10 cellular contexts compared by ENCODE assay signal in genomic region chr14:93008381-93008780, GRCh38.
A peak's percentile ranks its signal among the peaks of the same experiment; 100 is the strongest.
DNase-seq lines count a peak whose midpoint lies in the region; ATAC-seq and TF ChIP-seq lines count a peak whose summit lies in the region.
"Had no signal": no experiment of that assay in that cellular context is flagged by ENCODE, and none has a peak within 500 bp of the region (broad histone marks: within the 10 kb centered on the region; RNA-seq: fewer than 3 reads in every experiment).

No MANE protein-coding gene starts in this region.

- no peak overlapping the region for H3K4me3 Mint-ChIP-seq in WTC11

- intact Hi-C loops in Right ventricle myocardium superior (cut with DNase I) = no loop called here

- no peak for TF ChIP-seq CTCF in WTC11 (IDR thresholded peaks at IDR 0.05)
- TF ChIP-seq CTCF in GM10266 (IDR thresholded peaks at IDR 0.05; ENCODE audit: control insufficient read depth, insufficient read depth, low read depth, missing control alignments) = no peak

- H3K27ac Mint-ChIP-seq in WTC11 = peak overlapping the region; percentile 42; the same call in 1 of the 2 replicates

- H3K36me3 ChIP-seq in GM23248 (ENCODE audit: low read depth) = no peaks in the 10 kb centered on the region

- peaks cover 48% of the 10 kb centered on the region for H3K4me1 ChIP-seq in GM23248 (ENCODE audit: insufficient read depth)

- H3K79me2 ChIP-seq in GM23248 (ENCODE audit: insufficient read depth) = no peaks in the 10 kb centered on the region

- no peak for TF ChIP-seq POLR2A in erythroblast (IDR thresholded peaks at IDR 0.05; ENCODE audit: low read length)

- no peaks in the 10 kb centered on the region for H3K36me3 Mint-ChIP-seq in WTC11

- ATAC-seq in WTC11 (no peak), Right ventricle myocardium superior (ENCODE audit: poor library complexity) (no peak)

- no peaks in the 10 kb centered on the region for H3K9me2 ChIP-seq in GM23248 (ENCODE audit: insufficient read depth)

- POLR2A ChIA-PET in WTC11 (lab: Charles Lee) = interaction anchor here (0.7 kb wide), 1 partner anchor 50 kb away, joined by 3 read pairs; no protein-coding TSS in a partner anchor

- peaks cover 14% of the 10 kb centered on the region; the same call in 1 of the 2 replicates for H3F3A ChIP-seq in GM23248 (ENCODE audit: insufficient read depth)

- 6 to 8% methylated on average over 9 of the region's 9 CpGs for WGBS in GM23248 (ENCODE audit: low coverage in 1 of 2, low lambda C conversion rate in 2 of 2, missing lambda C conversion rate in 2 of 2), 2 experiments

- in situ Hi-C loops in GM23248 (cut with MboI) = no loop called here

- no peak overlapping the region for H2AFZ ChIP-seq in GM23248

- peak overlapping the region; percentile 55 for H3K4me2 ChIP-seq in GM23248 (ENCODE audit: unreplicated experiment)

- H3K27ac ChIP-seq in GM23248 = peak overlapping the region; percentile 55

- CTCF ChIA-PET in WTC11 (lab: Charles Lee) = no interaction called here

- no peaks in the 10 kb centered on the region for H3K27me3 ChIP-seq in GM23248 (replicated peaks; ENCODE audit: insufficient read depth)

- peaks cover 20% of the 10 kb centered on the region for H3K4me1 Mint-ChIP-seq in WTC11

- DNase-seq in GM23248 (peak; percentile 77), WTC11 (ENCODE audit: low spot score) (no peak), Right ventricle myocardium superior (peak; percentile 64), skeletal muscle cell (ENCODE audit: low read depth) (peak; percentile 73), NCI-H2107 (lab: John Stamatoyannopoulos, UW) (no peak), erythroblast (lab: John Stamatoyannopoulos, UW) (no peak), NCI-H1105 (lab: John Stamatoyannopoulos, UW) (no peak), GM10266 (ENCODE audit: extremely low spot score) (no peak)
- DNase-seq: DND-41, Kasumi-1 had no signal

- H4K20me1 ChIP-seq in GM23248 (ENCODE audit: insufficient read depth) = no peaks in the 10 kb centered on the region

- no peaks in the 10 kb centered on the region for H3K9me3 Mint-ChIP-seq in WTC11

- H3K27me3 Mint-ChIP-seq in WTC11 (ENCODE audit: low read depth) = no peaks in the 10 kb centered on the region

- H3K9me3 ChIP-seq in GM23248 (ENCODE audit: low read depth) = no peaks in the 10 kb centered on the region

- peak overlapping the region; percentile 49 for H3K9ac ChIP-seq in GM23248

- no peak overlapping the region for H3K4me3 ChIP-seq in GM23248
- H3K4me3 ChIP-seq in skeletal muscle cell (ENCODE audit: low read depth, low read length) = no peak overlapping the region

TF ChIP-seq in WTC11, 78 proteins besides CTCF, POLR2A, EP300 and RAD21:
- TF ChIP-seq CDX4 (CRISPR knock-in tag; IDR thresholded peaks at IDR 0.05; ENCODE audit: borderline replicate concordance) (no peak), ZBTB43 (CRISPR knock-in tag; IDR thresholded peaks at IDR 0.05) (no peak), OVOL2 (CRISPR knock-in tag; IDR thresholded peaks at IDR 0.05; ENCODE audit: borderline replicate concordance) (no peak), ATF3 (CRISPR knock-in tag; conservative IDR thresholded peaks at IDR 0.05) (no peak), FOXK1 (CRISPR knock-in tag; IDR thresholded peaks at IDR 0.05) (no peak), ELF4 (CRISPR knock-in tag; IDR thresholded peaks at IDR 0.05; ENCODE audit: low read depth) (no peak), CBFB (CRISPR knock-in tag; IDR thresholded peaks at IDR 0.05; ENCODE audit: low read depth) (no peak), NFATC4 (CRISPR knock-in tag; IDR thresholded peaks at IDR 0.05) (no peak), RORB (CRISPR knock-in tag; IDR thresholded peaks at IDR 0.05) (no peak), PRRX2 (CRISPR knock-in tag; IDR thresholded peaks at IDR 0.05) (no peak), JUN (CRISPR knock-in tag; IDR thresholded peaks at IDR 0.05) (no peak), HMGA2 (CRISPR knock-in tag; IDR thresholded peaks at IDR 0.05) (no peak)
- TF ChIP-seq, protein P1, sequence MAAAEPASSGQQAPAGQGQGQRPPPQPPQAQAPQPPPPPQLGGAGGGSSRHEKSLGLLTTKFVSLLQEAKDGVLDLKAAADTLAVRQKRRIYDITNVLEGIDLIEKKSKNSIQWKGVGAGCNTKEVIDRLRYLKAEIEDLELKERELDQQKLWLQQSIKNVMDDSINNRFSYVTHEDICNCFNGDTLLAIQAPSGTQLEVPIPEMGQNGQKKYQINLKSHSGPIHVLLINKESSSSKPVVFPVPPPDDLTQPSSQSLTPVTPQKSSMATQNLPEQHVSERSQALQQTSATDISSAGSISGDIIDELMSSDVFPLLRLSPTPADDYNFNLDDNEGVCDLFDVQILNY (CRISPR knock-in tag; IDR thresholded peaks at IDR 0.05) = no peak
- TF ChIP-seq, protein P2, sequence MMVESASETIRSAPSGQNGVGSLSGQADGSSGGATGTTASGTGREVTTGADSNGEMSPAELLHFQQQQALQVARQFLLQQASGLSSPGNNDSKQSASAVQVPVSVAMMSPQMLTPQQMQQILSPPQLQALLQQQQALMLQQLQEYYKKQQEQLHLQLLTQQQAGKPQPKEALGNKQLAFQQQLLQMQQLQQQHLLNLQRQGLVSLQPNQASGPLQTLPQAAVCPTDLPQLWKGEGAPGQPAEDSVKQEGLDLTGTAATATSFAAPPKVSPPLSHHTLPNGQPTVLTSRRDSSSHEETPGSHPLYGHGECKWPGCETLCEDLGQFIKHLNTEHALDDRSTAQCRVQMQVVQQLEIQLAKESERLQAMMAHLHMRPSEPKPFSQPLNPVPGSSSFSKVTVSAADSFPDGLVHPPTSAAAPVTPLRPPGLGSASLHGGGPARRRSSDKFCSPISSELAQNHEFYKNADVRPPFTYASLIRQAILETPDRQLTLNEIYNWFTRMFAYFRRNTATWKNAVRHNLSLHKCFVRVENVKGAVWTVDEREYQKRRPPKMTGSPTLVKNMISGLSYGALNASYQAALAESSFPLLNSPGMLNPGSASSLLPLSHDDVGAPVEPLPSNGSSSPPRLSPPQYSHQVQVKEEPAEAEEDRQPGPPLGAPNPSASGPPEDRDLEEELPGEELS (CRISPR knock-in tag; IDR thresholded peaks at IDR 0.05) = no peak

Comparison
In these comparisons a context has a peak if more than half of its experiments do, and no peak if none do; other contexts are left out.
1. DNase-seq: peak in GM23248 (single experiment), Right ventricle myocardium superior (single experiment) and skeletal muscle cell (single experiment); none in WTC11 (single experiment), NCI-H2107 (single experiment), erythroblast (0 of 2), NCI-H1105 (single experiment) and GM10266 (single experiment).